Comparison of ENCODE assay signal across 8 cellular contexts in genomic region chr10:72276013-72276387, GRCh38. TPM values are rescaled to one million over a fixed set of nuclear protein-coding genes. Genes with fewer than 3 reads are reported as not detected.
DNase-seq lines count a peak whose midpoint lies in the region; ATAC-seq and TF ChIP-seq lines count a peak whose summit lies in the region.

No MANE protein-coding gene starts in this region.

- H3K27me3 Mint-ChIP-seq in MCF 10A (ENCODE audit: insufficient read depth, unreplicated experiment), result no peaks in the 10 kb centered on the region
- H3K27me3 Mint-ChIP-seq in mesothelial cell of epicardium (ENCODE audit: low read depth), result no peaks in the 10 kb centered on the region

- peaks cover 29% of the 10 kb centered on the region for H3K4me1 Mint-ChIP-seq in MCF 10A (ENCODE audit: insufficient read depth, unreplicated experiment)
- H3K4me1 Mint-ChIP-seq in mesothelial cell of epicardium, result peaks cover 38% of the 10 kb centered on the region

- TF ChIP-seq CTCF in MCF 10A (IDR thresholded peaks at IDR 0.05; ENCODE audit: unreplicated experiment) (no peak), mesothelial cell of epicardium (IDR thresholded peaks at IDR 0.05; ENCODE audit: unreplicated experiment) (no peak), uterus (IDR thresholded peaks at IDR 0.05) (no peak), GM10266 (IDR thresholded peaks at IDR 0.05; ENCODE audit: control insufficient read depth, insufficient read depth, low read depth, missing control alignments) (no peak)

- no TSS peak for BruUV-seq in MCF 10A (replicated peaks; lab: Mats Ljungman, UMichigan)

- H3K36me3 Mint-ChIP-seq in MCF 10A (ENCODE audit: insufficient read depth, unreplicated experiment) (peaks cover 39% of the 10 kb centered on the region), mesothelial cell of epicardium (peaks cover 8% of the 10 kb centered on the region)

- DNase-seq in G401 (ENCODE audit: low spot score) (peak; percentile 60), NCI-H2196 treated with DMSO at 0.1 percent for 48 hours (lab: John Stamatoyannopoulos, UW; ENCODE audit: unreplicated experiment) (peak; percentile 15), MCF 10A (ENCODE audit: unreplicated experiment) (peak; percentile 85), mesothelial cell of epicardium (ENCODE audit: low spot score in 2 of 2, unreplicated experiment in 2 of 2) (no peak), uterus (no peak), GM10266 (ENCODE audit: extremely low spot score) (no peak), 8988T (no peak)

- TF ChIP-seq POLR2A in uterus (IDR thresholded peaks at IDR 0.05), result no peak

- no peak for ATAC-seq in GM18517 (IDR thresholded peaks at IDR 0.05; ENCODE audit: unreplicated experiment)

- H3K9me3 Mint-ChIP-seq in MCF 10A (ENCODE audit: unreplicated experiment), result no peaks in the 10 kb centered on the region
- no peaks in the 10 kb centered on the region for H3K9me3 Mint-ChIP-seq in mesothelial cell of epicardium

- no peaks in the 10 kb centered on the region for H3K9me3 ChIP-seq in uterus

- intact Hi-C loops in MCF 10A (cut with micrococcal nuclease), result no loop called here
- intact Hi-C loops in uterus (cut with DNase I; ENCODE audit: low total_unique reads), result loop anchor here (10.0 kb wide), 2 partner anchors 59 to 61 kb away; partner anchors contain the start of genes ANAPC16 and ASCC1

- no peaks in the 10 kb centered on the region for H3K27me3 ChIP-seq in uterus

- H3K27ac Mint-ChIP-seq in MCF 10A (ENCODE audit: low read depth, unreplicated experiment) (peak overlapping the region; percentile 75), mesothelial cell of epicardium (peak overlapping the region; percentile 55)

- peak overlapping the region; percentile 77 to 97 for H3K4me3 ChIP-seq in uterus

- POLR2A ChIA-PET in MCF 10A (lab: Yijun Ruan, JAX), result interaction anchor here (0.8 to 12.8 kb wide), 17 partner anchors 11 to 425 kb away, joined by 3 to 902 read pairs (median 5); partner anchors contain the start of genes ANAPC16, ASCC1, DNAJB12 and PSAP

- H3K36me3 ChIP-seq in uterus, result no peaks in the 10 kb centered on the region

- in situ Hi-C loops in G401 (cut with HindIII; ENCODE audit: low sequenced_read_pairs), result loop anchor here (5.0 kb wide), 1 partner anchor 36 kb away; no protein-coding TSS in a partner anchor

- peak overlapping the region; percentile 90 to 92 for H3K27ac ChIP-seq in uterus

- H3K4me3 Mint-ChIP-seq in MCF 10A (ENCODE audit: unreplicated experiment), result peak overlapping the region; percentile 81
- peak overlapping the region; percentile 93 for H3K4me3 Mint-ChIP-seq in mesothelial cell of epicardium

- CTCF ChIA-PET in MCF 10A (lab: Yijun Ruan, JAX), result interaction anchor here (0.5 to 5.3 kb wide), 11 partner anchors 8 to 137 kb away, joined by 3 to 68 read pairs (median 9); no protein-coding TSS in a partner anchor

- H3K4me1 ChIP-seq in uterus, result peaks cover 5 to 9% of the 10 kb centered on the region in 2 donors

RNA-seq across cellular contexts. Expression of gene DDIT4, which starts 2.3 kb away (rescaled TPM):
- total RNA-seq in G401 (2014; rRNA removed; shearing (Covaris generic)), result 192 and 262 TPM in 2 replicates
- total RNA-seq in MCF 10A (2022), result 698 and 872 TPM in 2 replicates
- total RNA-seq in mesothelial cell of epicardium, result 61.6 to 62.5 TPM (median 61.9 TPM) in 3 replicates
- 100 to 1,000 TPM; 118 to 210 (median 145) TPM for total RNA-seq in uterus

RNA-seq across cellular contexts. Expression of gene ASCC1, which starts 59.9 kb away (rescaled TPM):
- 14.1 and 19.6 TPM in 2 replicates for total RNA-seq in G401 (2014; rRNA removed; shearing (Covaris generic))
- 26.3 and 31.6 TPM in 2 replicates for total RNA-seq in MCF 10A (2022)
- total RNA-seq in mesothelial cell of epicardium, result 35.2 to 36.6 TPM (median 36.4 TPM) in 3 replicates
- 100 to 1,000 TPM in 1 of 4 donors, 10 to 100 TPM in 3; 17.9 to 156 (median 38.4) TPM for total RNA-seq in uterus

Comparison
In these comparisons a context has a peak if more than half of its experiments do, and no peak if none do; other contexts are left out.
1. DNase-seq: peak in G401 (single experiment), NCI-H2196 treated with DMSO at 0.1 percent for 48 hours (single experiment) and MCF 10A (single experiment); none in mesothelial cell of epicardium (0 of 2), uterus (0 of 2), GM10266 (single experiment) and 8988T (single experiment).